In the genomic region with DNA sequence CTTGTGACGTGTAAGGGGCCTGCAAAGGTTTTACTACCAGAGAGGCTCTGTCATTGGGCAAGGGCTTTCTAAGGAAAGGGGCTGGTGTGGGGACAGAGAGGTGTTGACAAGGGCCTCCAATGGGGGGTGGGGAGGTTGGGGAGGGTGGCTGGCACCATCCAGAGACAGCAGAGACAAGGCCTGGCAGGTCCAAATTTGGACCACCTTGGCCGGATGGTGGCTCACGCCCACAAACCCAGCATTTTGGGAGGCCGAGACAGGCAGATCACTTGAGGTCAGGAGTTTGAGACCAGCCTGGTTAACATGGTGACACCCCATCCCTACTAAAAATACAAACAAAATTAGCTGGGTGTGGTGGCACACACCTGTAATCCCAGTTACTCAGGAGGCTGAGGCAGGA, we compare ENCODE assay signal across 26 cellular contexts. TPM values are rescaled to one million over a fixed set of nuclear protein-coding genes. Genes with fewer than 3 reads are reported as not detected.
"Had no signal": no experiment of that assay in that cellular context is flagged by ENCODE, and none has a peak within 500 bp of the region (broad histone marks: within the 10 kb centered on the region; RNA-seq: fewer than 3 reads in every experiment).

No MANE protein-coding gene starts in this region.

- H3K27me3 ChIP-seq: testis had no signal

- H3K27ac ChIP-seq: coronary artery, hepatocyte, psoas muscle, testis, tibial nerve had no signal

- H3K27ac Mint-ChIP-seq: endodermal cell; stimulated activated memory B cell treated with anti-CD40 and anti-IgM and Interleukin-4, amounts not matched to agents 10 μg/mL and 1 μg/mL and 100 μg/mL, for 72 hours; stimulated activated naive CD8-positive, alpha-beta T cell treated with anti-CD3 and anti-CD28 coated beads, Interleukin-15, Interleukin-2, amounts not matched to agents 100 ng/mL and 50 ng/mL, for 24 hours had no signal

- H3K9me3 ChIP-seq: psoas muscle, spleen, testis, tibial nerve had no signal

- DNase-seq: effector CD4-positive, alpha-beta T cell; endodermal cell; foreskin melanocyte; head of caudate nucleus; kidney glomerular epithelial cell; mesendoderm; naive B cell; nucleus accumbens; psoas muscle; retina; spleen; stimulated activated CD4-positive, alpha-beta T cell treated with anti-CD3 and anti-CD28 coated beads, Interleukin-15, amount 100 ng/mL, for 24 hours; stimulated activated CD4-positive, alpha-beta T cell treated with anti-CD3 and anti-CD28 coated beads, Interleukin-1b, Interleukin-23, amount 100 ng/mL, for 48 hours; stimulated activated CD4-positive, alpha-beta T cell treated with anti-CD3 and anti-CD28 coated beads, Interleukin-4, amount 100 ng/mL, for 24 hours; testis had no signal

- H3K9me3 Mint-ChIP-seq: endodermal cell; naive B cell; neural crest cell; stimulated activated memory B cell treated with anti-CD40 and anti-IgM and Interleukin-4, amounts not matched to agents 10 μg/mL and 1 μg/mL and 100 μg/mL, for 72 hours; stimulated activated naive CD8-positive, alpha-beta T cell treated with anti-CD3 and anti-CD28 coated beads, Interleukin-15, Interleukin-2, amounts not matched to agents 100 ng/mL and 50 ng/mL, for 24 hours had no signal

- H3K4me3 ChIP-seq: coronary artery, hepatocyte, testis had no signal

- ATAC-seq: psoas muscle; sciatic nerve; stimulated activated memory B cell treated with anti-CD40 and anti-IgM and Interleukin-4, amounts not matched to agents 10 μg/mL and 1 μg/mL and 100 μg/mL, for 72 hours had no signal

RNA-seq across cellular contexts. Expression of a gene that starts 2.2 kb away (rescaled TPM):
- total RNA-seq: lung microvascular endothelial cell, psoas muscle, sciatic nerve, skeletal muscle tissue, ureter had no signal
- polyA plus RNA-seq: hepatocyte, liver, psoas muscle had no signal
